Comparison of ENCODE assay signal across 21 cellular contexts in genomic region chr12:56307221-56307965, GRCh38. TPM values are rescaled to one million over a fixed set of nuclear protein-coding genes. Genes with fewer than 3 reads are reported as not detected.
DNase-seq lines count a peak whose midpoint lies in the region; ATAC-seq, FAIRE-seq and TF ChIP-seq lines count a peak whose summit lies in the region.
"Had no signal": no experiment of that assay in that cellular context is flagged by ENCODE, and none has a peak within 500 bp of the region (broad histone marks: within the 10 kb centered on the region; RNA-seq: fewer than 3 reads in every experiment).

No MANE protein-coding gene starts in this region.

- ATAC-seq in WTC11 (no peak), left lobe of liver (peak; percentile 40), GM18861 (IDR thresholded peaks at IDR 0.05; ENCODE audit: unreplicated experiment) (no peak)
- ATAC-seq: HCT116, HepG2 had no signal

- H3K4me3 Mint-ChIP-seq in WTC11 = no peak overlapping the region
- H3K4me3 Mint-ChIP-seq: CD14-positive monocyte; CD4-positive, alpha-beta memory T cell; IgD-negative memory B cell had no signal

- TF ChIP-seq CTCF in WTC11 (IDR thresholded peaks at IDR 0.05) = no peak

- FAIRE-seq in RCC 7860 (lab: Jason Lieb, UNC) = no peak
- FAIRE-seq: GM12891, H54, HepG2 had no signal

- in situ Hi-C loops in Caki2 (cut with HindIII; ENCODE audit: low pct_unique_long_range_greater_than_20kb, low sequenced_read_pairs) = no loop called here

- H3K27me3 Mint-ChIP-seq in WTC11 (ENCODE audit: low read depth) = no peaks in the 10 kb centered on the region
- H3K27me3 Mint-ChIP-seq: CD4-positive, alpha-beta memory T cell; IgD-negative memory B cell had no signal

- no peaks in the 10 kb centered on the region for H3K4me1 Mint-ChIP-seq in WTC11

- POLR2A ChIA-PET in WTC11 (lab: Charles Lee) = no interaction called here

- no peaks in the 10 kb centered on the region for H3K9me3 Mint-ChIP-seq in WTC11
- H3K9me3 Mint-ChIP-seq: CD14-positive monocyte; CD4-positive, alpha-beta memory T cell; IgD-negative memory B cell had no signal

- CTCF ChIA-PET in WTC11 (lab: Charles Lee) = interaction anchor here (1.1 kb wide), 1 partner anchor 53 kb away, joined by 3 read pairs; the partner anchor contains the start of gene STAT2

- H3K27ac Mint-ChIP-seq in WTC11 = no peak overlapping the region
- H3K27ac Mint-ChIP-seq: CD14-positive monocyte had no signal

- peak; percentile 45 for DNase-seq in Caki2 (ENCODE audit: low read depth)
- no peak for DNase-seq in WTC11 (ENCODE audit: low spot score)
- no peak for DNase-seq in left lobe of liver (ENCODE audit: low spot score)
- no peak for DNase-seq in RCC 7860 (ENCODE audit: low spot score)
- DNase-seq in H4 (ENCODE audit: low spot score) = no peak
- no peak for DNase-seq in NCI-H1694 treated with DMSO at 0.1 percent for 48 hours (lab: John Stamatoyannopoulos, UW)
- DNase-seq: 8988T; CD4-positive, alpha-beta memory T cell; DMS 273 treated with DMSO at 0.1 percent for 48 hours; DMS53; DND-41; EL; GM23248 had no signal

- peaks cover 47% of the 10 kb centered on the region for H3K36me3 Mint-ChIP-seq in WTC11
- H3K36me3 Mint-ChIP-seq: IgD-negative memory B cell had no signal

TF ChIP-seq in WTC11, 78 proteins besides CTCF, POLR2A, EP300 and RAD21:
- TF ChIP-seq FOXP1 (CRISPR knock-in tag; IDR thresholded peaks at IDR 0.05; ENCODE audit: borderline replicate concordance) = no peak
- TF ChIP-seq KAT7 (CRISPR knock-in tag; IDR thresholded peaks at IDR 0.05; ENCODE audit: borderline replicate concordance) = no peak
- peak; percentile 41; the same call in 1 of the 2 replicates for TF ChIP-seq ZNF121 (CRISPR knock-in tag; IDR thresholded peaks at IDR 0.05)
- TF ChIP-seq HMGXB4 (CRISPR knock-in tag; IDR thresholded peaks at IDR 0.05) = no peak

RNA-seq across cellular contexts. Expression of gene CS, which starts 7.3 kb away (rescaled TPM):
- total RNA-seq in Caki2 (2014; rRNA removed; shearing (Covaris generic); ENCODE audit: low replicate concordance) = 73.6 and 84.6 TPM in 2 replicates
- total RNA-seq in WTC11 (2021) (241 to 275 TPM (median 246 TPM) in 3 replicates), left lobe of liver (67.4 TPM)
- total RNA-seq in H4 (2014; rRNA removed; shearing (Covaris generic)) = 122 and 155 TPM in 2 replicates

RNA-seq across cellular contexts. Expression of gene CNPY2, which starts 8.4 kb away (rescaled TPM):
- 244 and 346 TPM in 2 replicates for total RNA-seq in Caki2 (2014; rRNA removed; shearing (Covaris generic); ENCODE audit: low replicate concordance)
- total RNA-seq in WTC11 (2021) = 171 to 193 TPM (median 192 TPM) in 3 replicates
- 93.3 TPM for total RNA-seq in left lobe of liver
- total RNA-seq in H4 (2014; rRNA removed; shearing (Covaris generic)) = 142 and 167 TPM in 2 replicates

RNA-seq across cellular contexts. Expression of gene PAN2, which starts 26.4 kb away (rescaled TPM):
- 29.0 and 59.6 TPM in 2 replicates for total RNA-seq in Caki2 (2014; rRNA removed; shearing (Covaris generic); ENCODE audit: low replicate concordance)
- total RNA-seq in WTC11 (2021) (46.7 to 58.0 TPM (median 57.5 TPM) in 3 replicates), left lobe of liver (86.0 TPM)
- 11.8 and 16.4 TPM in 2 replicates for total RNA-seq in H4 (2014; rRNA removed; shearing (Covaris generic))

RNA-seq across cellular contexts. Expression of gene IL23A, which starts 31.3 kb away (rescaled TPM):
- 0.32 and 0.51 TPM in 2 replicates for total RNA-seq in Caki2 (2014; rRNA removed; shearing (Covaris generic); ENCODE audit: low replicate concordance)
- total RNA-seq in WTC11 (2021) (2.9 to 3.0 TPM (median 2.9 TPM) in 3 replicates), left lobe of liver (0.43 TPM)
- total RNA-seq in H4 (2014; rRNA removed; shearing (Covaris generic)) = 0.23 TPM in 1 of 2 replicates, not detected in the other
- total RNA-seq: A673, GM23248 had no signal

RNA-seq across cellular contexts. Expression of gene COQ10A, which starts 40.7 kb away (rescaled TPM):
- total RNA-seq in Caki2 (2014; rRNA removed; shearing (Covaris generic); ENCODE audit: low replicate concordance) = 21.7 and 25.1 TPM in 2 replicates
- total RNA-seq in WTC11 (2021) (22.7 to 26.2 TPM (median 24.4 TPM) in 3 replicates), left lobe of liver (24.8 TPM)
- total RNA-seq in H4 (2014; rRNA removed; shearing (Covaris generic)) = 4.5 and 8.1 TPM in 2 replicates
